In the genomic region with DNA sequence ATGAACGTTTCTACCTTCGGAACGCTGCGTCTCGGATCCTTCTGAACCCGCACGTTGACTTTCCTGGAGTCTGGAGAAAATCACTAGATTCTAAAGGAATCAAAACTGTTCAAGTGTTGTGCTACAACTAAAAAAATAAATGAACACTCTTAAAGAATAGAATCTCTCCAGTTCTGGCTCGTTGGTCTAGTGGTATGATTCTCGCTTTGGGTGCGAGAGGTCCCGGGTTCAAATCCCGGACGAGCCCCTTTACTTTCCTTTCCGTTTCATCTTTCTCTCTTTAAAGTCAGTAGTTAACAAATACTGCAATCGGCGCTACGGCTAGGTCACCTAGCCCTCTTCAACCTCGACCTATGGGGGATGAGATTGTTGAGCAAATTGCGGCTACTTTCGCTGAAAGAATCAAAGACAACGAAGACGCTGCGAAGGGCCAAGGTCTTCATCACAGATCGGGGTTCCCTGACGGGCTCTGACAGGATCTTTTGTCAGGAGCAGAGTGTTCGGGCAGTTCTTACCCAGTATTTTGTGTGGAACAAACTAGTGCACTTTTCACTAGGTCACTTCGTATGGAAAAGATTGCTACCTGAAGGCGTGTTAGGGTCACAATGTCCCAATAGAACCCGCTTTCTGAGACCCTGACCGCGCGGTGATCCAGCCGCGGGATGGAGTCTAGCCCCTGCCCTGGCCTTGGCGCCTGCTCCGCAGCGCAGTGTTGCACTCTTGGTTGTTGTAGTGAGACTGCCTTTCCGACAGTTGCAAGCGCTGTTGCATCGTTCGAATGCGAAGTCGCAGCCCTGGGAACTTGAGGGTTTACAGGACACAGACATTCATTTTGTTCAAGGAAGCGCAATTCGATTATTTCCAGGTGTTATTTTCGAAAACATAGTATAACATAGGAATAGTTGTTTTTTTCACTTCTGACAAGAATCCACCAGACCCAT, we compare ENCODE assay signal across 8 cellular contexts. TPM values are rescaled to one million over a fixed set of nuclear protein-coding genes. Genes with fewer than 3 reads are reported as not detected.
DNase-seq lines count a peak whose midpoint lies in the region; ATAC-seq and TF ChIP-seq lines count a peak whose summit lies in the region.

No MANE protein-coding gene starts in this region.

- DNase-seq in Right ventricle myocardium inferior (ENCODE audit: missing footprints) = no peak
- no peak for DNase-seq in cardiac septum (ENCODE audit: low spot score)
- DNase-seq in NCI-H774 (lab: John Stamatoyannopoulos, UW) = peak; percentile 24
- DNase-seq in activated CD8-positive, alpha-beta T cell treated with anti-CD3 and anti-CD28 coated beads for 36 hours = peak; percentile 92
- DNase-seq in esophagus muscularis mucosa (ENCODE audit: extremely low spot score) = no peak
- DNase-seq in naive B cell = peak; percentile 55
- no peak for DNase-seq in suprapubic skin (ENCODE audit: low spot score in 2 of 2)

- 4% methylated on average over 46 of the region's 46 CpGs for WGBS in esophagus muscularis mucosa
- 10% methylated on average over 43 of the region's 46 CpGs for WGBS in suprapubic skin

- H3K4me1 Mint-ChIP-seq in activated CD8-positive, alpha-beta T cell treated with anti-CD3 and anti-CD28 coated beads for 36 hours (ENCODE audit: low read depth) = peaks cover 32% of the 10 kb centered on the region
- H3K4me1 Mint-ChIP-seq in naive B cell = peaks cover 32 to 53% (median 39%) of the 10 kb centered on the region in 3 donors

- TF ChIP-seq EP300 in esophagus muscularis mucosa (IDR thresholded peaks at IDR 0.05) (no peak), suprapubic skin (IDR thresholded peaks at IDR 0.05) (no peak)

- H3K9me3 ChIP-seq in esophagus muscularis mucosa (no peaks in the 10 kb centered on the region), suprapubic skin (no peaks in the 10 kb centered on the region)

- H3K4me3 ChIP-seq in esophagus muscularis mucosa (peak overlapping the region; percentile 21 to 49 (median 36)), suprapubic skin (peak overlapping the region; percentile 50)

- POLR2A ChIA-PET in activated CD8-positive, alpha-beta T cell treated with anti-CD3 and anti-CD28 coated beads for 36 hours (lab: Charles Lee) = interaction anchor here (3.1 kb wide), 2 partner anchors 20 to 50 kb away, joined by 15 to 24 read pairs; a partner anchor contains a TSS

- H3K4me1 ChIP-seq in esophagus muscularis mucosa (peaks cover 31 to 39% (median 35%) of the 10 kb centered on the region in 4 donors), suprapubic skin (peaks cover 30% of the 10 kb centered on the region)

- H3K27ac Mint-ChIP-seq in activated CD8-positive, alpha-beta T cell treated with anti-CD3 and anti-CD28 coated beads for 36 hours = peak overlapping the region; percentile 76
- peak overlapping the region; percentile 55 to 97 (median 92) for H3K27ac Mint-ChIP-seq in naive B cell

- TF ChIP-seq POLR2A in esophagus muscularis mucosa (IDR thresholded peaks at IDR 0.05; ENCODE audit: low read depth) = no peak
- no peak for TF ChIP-seq POLR2A in suprapubic skin (IDR thresholded peaks at IDR 0.05)

- H3K27me3 Mint-ChIP-seq in activated CD8-positive, alpha-beta T cell treated with anti-CD3 and anti-CD28 coated beads for 36 hours = peaks cover 29% of the 10 kb centered on the region
- peaks cover 0 to 69% (median 54%) of the 10 kb centered on the region in 3 donors for H3K27me3 Mint-ChIP-seq in naive B cell

- ATAC-seq in Right ventricle myocardium inferior (peak; percentile 58), HG03108 (IDR thresholded peaks at IDR 0.05; ENCODE audit: unreplicated experiment) (peak; percentile 46), naive B cell (ENCODE audit: low read depth in 2 of 2) (peak; percentile 29 to 59)
- ATAC-seq in activated CD8-positive, alpha-beta T cell treated with anti-CD3 and anti-CD28 coated beads for 36 hours = peak; percentile 87

- peaks cover 6% of the 10 kb centered on the region for H3K36me3 Mint-ChIP-seq in activated CD8-positive, alpha-beta T cell treated with anti-CD3 and anti-CD28 coated beads for 36 hours (ENCODE audit: low read depth)
- no peaks in the 10 kb centered on the region for H3K36me3 Mint-ChIP-seq in naive B cell

- TF ChIP-seq CTCF in activated CD8-positive, alpha-beta T cell treated with anti-CD3 and anti-CD28 coated beads for 36 hours (IDR thresholded peaks at IDR 0.05) = no peak
- no peak for TF ChIP-seq CTCF in esophagus muscularis mucosa (IDR thresholded peaks at IDR 0.05)
- TF ChIP-seq CTCF in suprapubic skin (IDR thresholded peaks at IDR 0.05) = no peak

- H3K27me3 ChIP-seq in esophagus muscularis mucosa = peaks cover 0 to 79% (median 7%) of the 10 kb centered on the region in 4 donors
- H3K27me3 ChIP-seq in suprapubic skin = peaks cover 4% of the 10 kb centered on the region

- H3K4me3 Mint-ChIP-seq in activated CD8-positive, alpha-beta T cell treated with anti-CD3 and anti-CD28 coated beads for 36 hours = peak overlapping the region; percentile 80
- peak overlapping the region; percentile 50 to 92 (median 84) for H3K4me3 Mint-ChIP-seq in naive B cell

- H3K27ac ChIP-seq in esophagus muscularis mucosa (replicated peaks in 1 of 4) = peak overlapping the region in 1 of 4 donors; percentile 52
- no peak overlapping the region for H3K27ac ChIP-seq in suprapubic skin

- CTCF ChIA-PET in activated CD8-positive, alpha-beta T cell treated with anti-CD3 and anti-CD28 coated beads for 36 hours (lab: Charles Lee) = interaction anchor here (0.8 to 3.3 kb wide), 5 partner anchors 10 to 58 kb away, joined by 3 to 36 read pairs (median 19); no protein-coding TSS in a partner anchor

- H3K36me3 ChIP-seq in esophagus muscularis mucosa = no peaks in the 10 kb centered on the region
- no peaks in the 10 kb centered on the region for H3K36me3 ChIP-seq in suprapubic skin

- intact Hi-C loops in Right ventricle myocardium inferior (cut with DNase I) = no loop called here
- intact Hi-C loops in cardiac septum (cut with DNase I) = loop anchor here (5.0 kb wide), 1 partner anchor 49 kb away; a partner anchor contains a TSS
- intact Hi-C loops in activated CD8-positive, alpha-beta T cell treated with anti-CD3 and anti-CD28 coated beads for 36 hours (cut with micrococcal nuclease) = loop anchor here (1.0 to 2.0 kb wide), 3 partner anchors 20 to 50 kb away; no protein-coding TSS in a partner anchor
- intact Hi-C loops in esophagus muscularis mucosa (cut with DNase I) = no loop called here

- H3K9me3 Mint-ChIP-seq in activated CD8-positive, alpha-beta T cell treated with anti-CD3 and anti-CD28 coated beads for 36 hours = no peaks in the 10 kb centered on the region
- peaks cover 0 to 15% (median 5%) of the 10 kb centered on the region in 7 donors for H3K9me3 Mint-ChIP-seq in naive B cell

RNA-seq across cellular contexts. Expression of a gene that starts 8.4 kb away (rescaled TPM):
- total RNA-seq in Right ventricle myocardium inferior (not detected), cardiac septum (not detected), esophagus muscularis mucosa (not detected), suprapubic skin (not detected)
- total RNA-seq in activated CD8-positive, alpha-beta T cell treated with anti-CD3 and anti-CD28 coated beads for 36 hours = not detected
- not detected for polyA plus RNA-seq in naive B cell (ENCODE audit: low read depth in 6 of 6)

RNA-seq across cellular contexts. Expression of a gene that starts 41.9 kb away (rescaled TPM):
- total RNA-seq in Right ventricle myocardium inferior = not detected
- not detected for total RNA-seq in cardiac septum
- not detected for total RNA-seq in activated CD8-positive, alpha-beta T cell treated with anti-CD3 and anti-CD28 coated beads for 36 hours
- total RNA-seq in esophagus muscularis mucosa = not detected
- polyA plus RNA-seq in naive B cell (ENCODE audit: low read depth in 6 of 6) = not detected
- total RNA-seq in suprapubic skin = not detected

RNA-seq across cellular contexts. Expression of a gene that starts 45.3 kb away (rescaled TPM):
- total RNA-seq in Right ventricle myocardium inferior (not detected), cardiac septum (not detected), esophagus muscularis mucosa (not detected), suprapubic skin (not detected)
- total RNA-seq in activated CD8-positive, alpha-beta T cell treated with anti-CD3 and anti-CD28 coated beads for 36 hours = not detected
- not detected for polyA plus RNA-seq in naive B cell (ENCODE audit: low read depth in 6 of 6)

RNA-seq across cellular contexts. Expression of a gene that starts 51.3 kb away (rescaled TPM):
- total RNA-seq in Right ventricle myocardium inferior (11.9 TPM), cardiac septum (5.6 TPM), esophagus muscularis mucosa (100 to 1,000 TPM in 1 of 4 donors, 10 to 100 TPM in 3; 61.9 to 107 (median 82.9) TPM), suprapubic skin (10 to 100 TPM; 43.9 to 84.2 (median 66.2) TPM)
- total RNA-seq in activated CD8-positive, alpha-beta T cell treated with anti-CD3 and anti-CD28 coated beads for 36 hours = 1 to 10 TPM; 1.0 to 1.1 TPM
- polyA plus RNA-seq in naive B cell (ENCODE audit: low read depth in 6 of 6) = under 1 TPM in 5 of 6 donors, not detected in 1; 0.18 to 0.61 (median 0.34) TPM

RNA-seq across cellular contexts. Expression of a gene that starts 55.5 kb away (rescaled TPM):
- total RNA-seq in Right ventricle myocardium inferior (4.5 TPM), cardiac septum (2.7 TPM), esophagus muscularis mucosa (10 to 100 TPM; 13.7 to 30.6 (median 19.8) TPM), suprapubic skin (10 to 100 TPM; 19.3 to 46.9 (median 27.1) TPM)
- total RNA-seq in activated CD8-positive, alpha-beta T cell treated with anti-CD3 and anti-CD28 coated beads for 36 hours = under 1 TPM; 0.87 to 0.92 TPM
- under 1 TPM in 3 of 6 donors, not detected in 3; 0.53 to 0.63 (median 0.57) TPM for polyA plus RNA-seq in naive B cell (ENCODE audit: low read depth in 6 of 6)

Comparison
In these comparisons a context has a peak if more than half of its experiments do, and no peak if none do; other contexts are left out.
1. intact Hi-C loops: an anchor here in cardiac septum (5.0 kb wide) and activated CD8-positive, alpha-beta T cell treated with anti-CD3 and anti-CD28 coated beads for 36 hours (1.0 to 2.0 kb wide); none called in Right ventricle myocardium inferior and esophagus muscularis mucosa.
2. DNase-seq: peak in NCI-H774 (single experiment), activated CD8-positive, alpha-beta T cell treated with anti-CD3 and anti-CD28 coated beads for 36 hours (single experiment) and naive B cell (single experiment); none in Right ventricle myocardium inferior (single experiment), cardiac septum (single experiment), esophagus muscularis mucosa (single experiment) and suprapubic skin (0 of 2).
3. Peak in every context shown above with its lines, with median percentiles within 50 percentile points of each other: ATAC-seq.